Comparison of ENCODE assay signal across 8 cellular contexts in the genomic region with DNA sequence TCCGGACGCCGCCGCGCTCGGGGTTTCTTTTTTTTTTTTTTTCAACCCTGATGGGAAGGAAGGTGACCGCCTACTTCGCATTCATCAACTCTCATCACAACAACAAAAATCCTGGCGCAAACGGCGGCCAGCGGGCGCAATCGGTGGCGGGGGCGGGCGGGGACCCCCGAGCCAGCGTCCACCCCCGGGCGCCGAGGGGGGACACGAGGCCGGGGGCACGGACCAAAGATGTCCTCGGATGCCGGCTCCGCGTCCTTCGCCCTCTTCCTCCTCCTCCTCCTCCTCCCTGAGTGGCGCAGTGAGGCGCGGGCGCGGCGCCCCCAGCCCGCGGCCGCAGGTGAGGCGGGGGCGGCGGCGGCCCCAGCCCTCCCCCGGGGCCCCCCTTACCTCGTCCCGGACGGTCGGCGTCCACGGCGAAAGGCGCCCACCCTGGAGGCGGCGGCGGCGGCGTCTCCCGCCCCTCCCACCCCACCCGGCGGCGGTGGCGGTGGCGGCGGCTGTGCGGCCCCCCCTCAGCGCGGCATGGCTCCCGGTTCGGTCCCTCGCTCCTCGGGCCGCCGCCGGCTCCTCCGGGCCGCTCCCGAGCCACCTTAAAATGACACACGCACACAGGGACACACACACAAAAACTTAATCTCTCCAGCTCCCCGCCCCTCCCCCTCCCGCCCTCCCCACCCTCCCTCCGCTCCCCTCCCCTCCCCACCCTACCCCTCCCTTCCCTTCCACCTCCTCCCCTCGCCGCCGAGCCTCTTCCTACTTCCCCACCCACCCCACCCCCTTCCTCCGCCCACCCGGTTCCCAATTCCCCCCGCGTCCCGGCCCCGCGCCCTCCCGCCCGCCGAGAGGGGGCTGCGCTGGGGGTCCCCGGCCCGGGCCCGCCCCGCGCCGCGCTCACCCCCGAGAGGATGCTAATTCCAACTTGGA. TPM values are rescaled to one million over a fixed set of nuclear protein-coding genes. Genes with fewer than 3 reads are reported as not detected.
A peak's percentile ranks its signal among the peaks of the same experiment; 100 is the strongest.
DNase-seq lines count a peak whose midpoint lies in the region; TF ChIP-seq lines count a peak whose summit lies in the region.

Gene CTBP2, minus strand, starts transcription at position 632 of the 924 bp plus-strand sequence.

- no peaks in the 10 kb centered on the region for H3K36me3 Mint-ChIP-seq in MCF 10A (ENCODE audit: insufficient read depth, unreplicated experiment)

- CTCF ChIA-PET in MCF 10A (lab: Yijun Ruan, JAX) = interaction anchor here (0.6 to 0.7 kb wide), 2 partner anchors 326 to 1957 kb away, joined by 4 read pairs; no protein-coding TSS in a partner anchor

- peak within 1 kb of the TSS; percentile 75 for H3K4me3 ChIP-seq in iPS-15b (ENCODE audit: low read depth, low read length)
- peak within 1 kb of the TSS; percentile 66 for H3K4me3 ChIP-seq in retinal pigment epithelial cell (ENCODE audit: low read length)

- H3K27me3 Mint-ChIP-seq in MCF 10A (ENCODE audit: insufficient read depth, unreplicated experiment) = no peaks in the 10 kb centered on the region

- TF ChIP-seq CTCF in MCF 10A (IDR thresholded peaks at IDR 0.05; ENCODE audit: unreplicated experiment) = no peak
- no peak for TF ChIP-seq CTCF in retinal pigment epithelial cell (conservative IDR thresholded peaks at IDR 0.05; ENCODE audit: low read depth, low read length)

- POLR2A ChIA-PET in MCF 10A (lab: Yijun Ruan, JAX) = interaction anchor here (0.9 to 1.0 kb wide), 3 partner anchors 36 to 71 kb away, joined by 3 read pairs; no protein-coding TSS in a partner anchor

- H3K27ac Mint-ChIP-seq in MCF 10A (ENCODE audit: low read depth, unreplicated experiment) = peak within 1 kb of the TSS; percentile 27

- H3K9me3 ChIP-seq in iPS-15b (ENCODE audit: control insufficient read depth, insufficient read depth, low read length) = no peaks in the 10 kb centered on the region

- peaks cover 17% of the 10 kb centered on the region for H3K4me1 Mint-ChIP-seq in MCF 10A (ENCODE audit: insufficient read depth, unreplicated experiment)

- peaks cover 9% of the 10 kb centered on the region for H3K4me1 ChIP-seq in iPS-15b (ENCODE audit: control insufficient read depth, insufficient read depth, low read length)

- no peaks in the 10 kb centered on the region for H3K36me3 ChIP-seq in iPS-15b (ENCODE audit: control insufficient read depth, insufficient read depth, low read length)

- DNase-seq in SIG-M5 treated with dmso at 0.1 percent for 504 hours (lab: John Stamatoyannopoulos, UW; ENCODE audit: unreplicated experiment) = peak; percentile 33
- no peak for DNase-seq in SIG-M5 (lab: John Stamatoyannopoulos, UW)
- peak; percentile 71 for DNase-seq in NCI-H748 (lab: John Stamatoyannopoulos, UW; ENCODE audit: unreplicated experiment)
- peak; percentile 69 for DNase-seq in MCF 10A (ENCODE audit: unreplicated experiment)
- no peak for DNase-seq in retinal pigment epithelial cell (ENCODE audit: low read depth)
- no peak for DNase-seq in stimulated activated CD8-positive, alpha-beta memory T cell treated with anti-CD3 and anti-CD28 coated beads, Interleukin-4, amount 100 ng/mL, for 48 hours
- no peak for DNase-seq in NCI-H774 (lab: John Stamatoyannopoulos, UW)

- no TSS peak for BruUV-seq in MCF 10A (replicated peaks; lab: Mats Ljungman, UMichigan)

- peak within 1 kb of the TSS; percentile 82 for H3K4me3 Mint-ChIP-seq in MCF 10A (ENCODE audit: unreplicated experiment)

- H3K9me3 Mint-ChIP-seq in MCF 10A (ENCODE audit: unreplicated experiment) = no peaks in the 10 kb centered on the region

- peak within 1 kb of the TSS; percentile 92 for H3K9ac ChIP-seq in iPS-15b (ENCODE audit: low read depth, low read length)

- H3K27me3 ChIP-seq in iPS-15b (ENCODE audit: control insufficient read depth, insufficient read depth, low read length) = no peaks in the 10 kb centered on the region

- intact Hi-C loops in MCF 10A (cut with micrococcal nuclease) = loop anchor here (2.0 to 5.0 kb wide), 4 partner anchors 38 to 541 kb away; no protein-coding TSS in a partner anchor

RNA-seq across cellular contexts. Expression of gene CTBP2, which starts in this region (rescaled TPM):
- total RNA-seq in MCF 10A (2022) = 129 and 152 TPM in 2 replicates

Comparison
In these comparisons a context has a peak if more than half of its experiments do, and no peak if none do; other contexts are left out.
1. DNase-seq: peak in SIG-M5 treated with dmso at 0.1 percent for 504 hours (single experiment), NCI-H748 (single experiment) and MCF 10A (single experiment); none in SIG-M5 (single experiment), retinal pigment epithelial cell (single experiment), stimulated activated CD8-positive, alpha-beta memory T cell treated with anti-CD3 and anti-CD28 coated beads, Interleukin-4, amount 100 ng/mL, for 48 hours (single experiment) and NCI-H774 (single experiment).